8 cellular contexts compared by ENCODE assay signal in the genomic region with DNA sequence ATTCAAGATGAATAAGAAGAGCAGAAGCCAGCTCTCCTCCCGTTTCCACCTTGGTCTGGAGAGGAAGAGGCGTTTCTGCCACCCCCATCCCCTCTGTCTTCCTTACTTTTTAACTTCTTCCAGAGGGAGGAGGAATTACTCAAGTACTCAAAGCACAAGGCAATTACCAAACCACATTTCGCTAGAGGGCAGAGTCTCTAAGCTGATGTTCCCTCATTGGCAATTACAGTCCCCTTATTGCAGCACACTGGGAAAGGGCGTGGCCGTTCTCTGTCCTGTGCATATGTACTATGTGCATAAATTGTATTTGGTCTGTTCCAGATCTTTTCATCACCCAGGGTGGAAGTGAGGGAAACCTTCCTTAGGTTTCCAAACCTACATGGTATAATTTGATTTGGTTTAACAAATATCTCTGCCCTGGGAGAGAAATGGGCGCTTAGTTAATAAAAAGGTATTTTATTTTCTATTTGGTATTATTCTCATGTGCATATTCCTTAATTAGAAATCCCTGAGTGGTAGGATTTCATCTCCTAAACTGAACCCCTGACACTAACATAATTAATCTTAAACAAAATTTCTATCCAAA. TPM values are rescaled to one million over a fixed set of nuclear protein-coding genes. Genes with fewer than 3 reads are reported as not detected.
A peak's percentile ranks its signal among the peaks of the same experiment; 100 is the strongest.
DNase-seq lines count a peak whose midpoint lies in the region; ATAC-seq, FAIRE-seq and TF ChIP-seq lines count a peak whose summit lies in the region.
"Had no signal": no experiment of that assay in that cellular context is flagged by ENCODE, and none has a peak within 500 bp of the region (broad histone marks: within the 10 kb centered on the region; RNA-seq: fewer than 3 reads in every experiment).

No MANE protein-coding gene starts in this region.

- intact Hi-C loops in ascending aorta (cut with DNase I), result no loop called here

- TF ChIP-seq CTCF in GM12873 (IDR thresholded peaks at IDR 0.05; ENCODE audit: insufficient read depth, low read depth, low read length, missing control alignments) (peak; percentile 25), ascending aorta (IDR thresholded peaks at IDR 0.05) (peak in 2 of 3 experiments; percentile 14 to 50), keratinocyte (optimal IDR thresholded peaks at IDR 0.05 in 1 of 3, IDR thresholded peaks at IDR 0.05 in 1 of 3, conservative IDR thresholded peaks at IDR 0.05 in 1 of 3; ENCODE audit: extremely low read depth in 1 of 3, insufficient read depth in 2 of 3, low read length in 3 of 3) (peak; percentile 62 to 76 (median 75)), GM13976 (IDR thresholded peaks at IDR 0.05; ENCODE audit: borderline replicate concordance, control extremely low read depth, extremely low read depth, insufficient read depth, missing control alignments) (no peak)

- in situ Hi-C loops in GM13976 (cut with MboI; ENCODE audit: low sequenced_read_pairs, unreplicated experiment), result no loop called here

- H3K79me2 ChIP-seq in keratinocyte (ENCODE audit: control insufficient read depth, insufficient read depth, low read length), result no peaks in the 10 kb centered on the region

- no peaks in the 10 kb centered on the region for H3K4me1 ChIP-seq in ascending aorta
- H3K4me1 ChIP-seq in keratinocyte (ENCODE audit: control insufficient read depth, extremely low read depth, insufficient read depth, low read length), result peaks cover 18% of the 10 kb centered on the region

- H3K4me3 ChIP-seq in ascending aorta (no peak overlapping the region), keratinocyte (ENCODE audit: control insufficient read depth in 2 of 3, extremely low read depth in 1 of 3, insufficient read depth in 2 of 3, low read depth in 1 of 3, low read length in 3 of 3) (no peak overlapping the region)

- peak overlapping the region; percentile 47 for H2AFZ ChIP-seq in keratinocyte (ENCODE audit: control insufficient read depth, low read length)

- H3K9me3 ChIP-seq in ascending aorta (no peaks in the 10 kb centered on the region), keratinocyte (ENCODE audit: control insufficient read depth, low read depth, low read length) (no peaks in the 10 kb centered on the region)

- H3K9me1 ChIP-seq in keratinocyte (ENCODE audit: control insufficient read depth, extremely low read depth, insufficient read depth, low read length), result no peaks in the 10 kb centered on the region

- ATAC-seq in GM21526 (IDR thresholded peaks at IDR 0.05; ENCODE audit: low FRiP score, unreplicated experiment), result no peak
- no peak for ATAC-seq in GM18867 (IDR thresholded peaks at IDR 0.05; ENCODE audit: unreplicated experiment)

- H3K36me3 ChIP-seq in ascending aorta, result no peaks in the 10 kb centered on the region
- H3K36me3 ChIP-seq in keratinocyte (ENCODE audit: control insufficient read depth in 2 of 2, extremely low read depth in 1 of 2, insufficient read depth in 2 of 2, low read length in 2 of 2), result peaks cover 0 to 1% of the 10 kb centered on the region in 2 experiments

- peak; percentile 94 for FAIRE-seq in keratinocyte (lab: Jason Lieb, UNC)
- FAIRE-seq: TTC549 had no signal

- H3K27ac ChIP-seq in ascending aorta, result no peak overlapping the region
- H3K27ac ChIP-seq in keratinocyte (ENCODE audit: control insufficient read depth, insufficient read depth, low read length), result peak overlapping the region; percentile 32

- peak overlapping the region; percentile 46 for H3K4me2 ChIP-seq in keratinocyte (ENCODE audit: control insufficient read depth, extremely low read depth, insufficient read depth, low read depth, low read length)

- dilution Hi-C loops in keratinocyte (cut with MboI; ENCODE audit: extremely low pct_ligation_motif_present, low sequenced_read_pairs), result no loop called here

- DNase-seq in NCI-H1694 treated with DMSO at 0.1 percent for 48 hours (lab: John Stamatoyannopoulos, UW) (peak; percentile 22), ascending aorta (ENCODE audit: low spot score in 2 of 2) (no peak), keratinocyte (ENCODE audit: low read depth, low spot score) (no peak), GM13976 (ENCODE audit: low spot score) (no peak)

- no peak overlapping the region for H3K9ac ChIP-seq in keratinocyte (ENCODE audit: control insufficient read depth, extremely low read depth, insufficient read depth, low read length)

- H4K20me1 ChIP-seq in keratinocyte (ENCODE audit: control insufficient read depth, extremely low read depth, insufficient read depth, low read length), result no peaks in the 10 kb centered on the region

- H3K27me3 ChIP-seq in ascending aorta (no peaks in the 10 kb centered on the region), keratinocyte (ENCODE audit: control insufficient read depth, extremely low read depth, insufficient read depth, low read length) (no peaks in the 10 kb centered on the region)

RNA-seq across cellular contexts. Expression of a gene that starts 29.8 kb away (rescaled TPM):
- total RNA-seq in ascending aorta, result 4.8 TPM
- not detected in 3 replicates for polyA plus RNA-seq in keratinocyte
- polyA plus RNA-seq in keratinocyte (2011; ENCODE audit: low read depth), result not detected
- polyA plus RNA-seq in keratinocyte (2011; cell fraction: cytosol; rRNA removed), result not detected in 2 replicates
- polyA plus RNA-seq in keratinocyte (2011; cell fraction: nucleus; rRNA removed), result not detected in 2 replicates
- polyA plus RNA-seq in keratinocyte (2012; ENCODE audit: low replicate concordance), result 0.11 TPM in 1 of 2 replicates, not detected in the other
- not detected in 3 replicates for polyA minus RNA-seq in keratinocyte
- polyA minus RNA-seq in keratinocyte (2011; cell fraction: cytosol; rRNA and poly(A)+ RNA removed), result not detected
- not detected in 2 replicates for polyA minus RNA-seq in keratinocyte (2011; cell fraction: nucleus; rRNA and poly(A)+ RNA removed)
